ENCODE assay signal across 13 cellular contexts in genomic region chr1:8572106-8572505, GRCh38.
DNase-seq lines count a peak whose midpoint lies in the region; ATAC-seq, FAIRE-seq and TF ChIP-seq lines count a peak whose summit lies in the region.
"Had no signal": no experiment of that assay in that cellular context is flagged by ENCODE, and none has a peak within 500 bp of the region (broad histone marks: within the 10 kb centered on the region; RNA-seq: fewer than 3 reads in every experiment).

No MANE protein-coding gene starts in this region.

- peaks cover 36% of the 10 kb centered on the region for H3K4me1 ChIP-seq in A549
- H3K4me1 ChIP-seq in Loucy (ENCODE audit: insufficient read depth, low read length, poor library complexity, severe bottlenecking): peaks cover 12% of the 10 kb centered on the region
- peaks cover 19% of the 10 kb centered on the region for H3K4me1 ChIP-seq in endocrine pancreas (ENCODE audit: control insufficient read depth, insufficient read depth, low read length)
- H3K4me1 ChIP-seq in muscle layer of duodenum (ENCODE audit: control insufficient read depth in 1 of 2, insufficient read depth in 2 of 2, low read length in 2 of 2): peaks cover 9 to 16% of the 10 kb centered on the region in 2 donors

- H3K9ac ChIP-seq in Loucy (ENCODE audit: low read depth, low read length, poor library complexity, severe bottlenecking) (peak overlapping the region; percentile 16), endocrine pancreas (ENCODE audit: control insufficient read depth, insufficient read depth, low read length) (no peak overlapping the region)

- H3K36me3 ChIP-seq in Loucy (ENCODE audit: insufficient read depth, low read length) (no peaks in the 10 kb centered on the region), endocrine pancreas (ENCODE audit: control insufficient read depth, insufficient read depth, low read length) (no peaks in the 10 kb centered on the region), muscle layer of duodenum (ENCODE audit: control insufficient read depth in 1 of 2, insufficient read depth in 2 of 2, low read length in 2 of 2) (no peaks in the 10 kb centered on the region)

- no peak for TF ChIP-seq RAD21 in A549 (conservative IDR thresholded peaks at IDR 0.05 in 1 of 2, IDR thresholded peaks at IDR 0.05 in 1 of 2)

- no peaks in the 10 kb centered on the region for H3K4me1 Mint-ChIP-seq in stimulated activated naive CD8-positive, alpha-beta T cell treated with anti-CD3 and anti-CD28 coated beads, Interleukin-15, amount 100 ng/mL, for 72 hours

- WGBS in A549 (ENCODE audit: missing lambda C conversion rate): 91% methylated on average over 1 of the region's 1 CpG

- DNase-seq in A549 (ENCODE audit: low read depth in 1 of 2, low spot score in 1 of 2): no peak
- no peak for DNase-seq in NCI-H748 treated with DMSO at 0.1 percent for 48 hours (lab: John Stamatoyannopoulos, UW)
- DNase-seq in stimulated activated naive CD8-positive, alpha-beta T cell treated with anti-CD3 and anti-CD28 coated beads, Interleukin-15, amount 100 ng/mL, for 72 hours: no peak
- DNase-seq: activated effector memory CD4-positive, alpha-beta T cell treated with Interleukin-2 at 50 U/mL for 16 hours; DMS79; NCI-H2107; stimulated activated CD4-positive, alpha-beta T cell treated with anti-CD3 and anti-CD28 coated beads, Interleukin-15, amount 100 ng/mL, for 24 hours; SW 1271 had no signal

- TF ChIP-seq EP300 in A549 (IDR thresholded peaks at IDR 0.05): no peak

- H3K27me3 ChIP-seq in Loucy (ENCODE audit: insufficient read depth, low read length, poor library complexity, severe bottlenecking) (no peaks in the 10 kb centered on the region), endocrine pancreas (ENCODE audit: control insufficient read depth, insufficient read depth, low read length) (no peaks in the 10 kb centered on the region), muscle layer of duodenum (ENCODE audit: low read depth, low read length) (no peaks in the 10 kb centered on the region)

- no peak overlapping the region for H3K27ac Mint-ChIP-seq in stimulated activated naive CD8-positive, alpha-beta T cell treated with anti-CD3 and anti-CD28 coated beads, Interleukin-15, amount 100 ng/mL, for 72 hours

- no peak overlapping the region for H3K27ac ChIP-seq in A549
- H3K27ac ChIP-seq in muscle layer of duodenum (ENCODE audit: low read length): peak overlapping the region; percentile 17

- no peaks in the 10 kb centered on the region for H3K79me2 ChIP-seq in Loucy (ENCODE audit: insufficient read depth, low read length)

- POLR2A ChIA-PET in A549 (lab: Yijun Ruan, JAX): interaction anchor here (0.7 kb wide), 1 partner anchor 9 kb away, joined by 3 read pairs; no protein-coding TSS in a partner anchor

- no peak overlapping the region for H2AFZ ChIP-seq in Loucy (ENCODE audit: low read length)

- no peaks in the 10 kb centered on the region for H4K20me1 ChIP-seq in Loucy (ENCODE audit: insufficient read depth, low read length, poor library complexity, severe bottlenecking)

- CTCF ChIA-PET in A549 (lab: Yijun Ruan, JAX): no interaction called here

- H3K4me2 ChIP-seq in A549: peak overlapping the region; percentile 39; the same call in 1 of the 3 replicates
- peak overlapping the region; percentile 3 for H3K4me2 ChIP-seq in Loucy (ENCODE audit: low read depth, low read length, poor library complexity, severe bottlenecking)

- H3K9me3 ChIP-seq in A549 (no peaks in the 10 kb centered on the region), Loucy (ENCODE audit: insufficient read depth, low read depth, low read length) (no peaks in the 10 kb centered on the region), endocrine pancreas (ENCODE audit: control insufficient read depth, low read length) (no peaks in the 10 kb centered on the region), muscle layer of duodenum (ENCODE audit: control insufficient read depth in 1 of 2, low read length in 2 of 2) (no peaks in the 10 kb centered on the region)

- ATAC-seq in A549 (no peak), HG03196 (IDR thresholded peaks at IDR 0.05; ENCODE audit: unreplicated experiment) (no peak), GM21786 (IDR thresholded peaks at IDR 0.05; ENCODE audit: unreplicated experiment) (no peak)
- no peak for ATAC-seq in stimulated activated naive CD8-positive, alpha-beta T cell treated with anti-CD3 and anti-CD28 coated beads, Interleukin-15, amount 100 ng/mL, for 72 hours

- no peaks in the 10 kb centered on the region for H3K9me3 Mint-ChIP-seq in stimulated activated naive CD8-positive, alpha-beta T cell treated with anti-CD3 and anti-CD28 coated beads, Interleukin-15, amount 100 ng/mL, for 72 hours

- no peak overlapping the region for H3K4me3 Mint-ChIP-seq in stimulated activated naive CD8-positive, alpha-beta T cell treated with anti-CD3 and anti-CD28 coated beads, Interleukin-15, amount 100 ng/mL, for 72 hours

- no peak overlapping the region for H3K4me3 ChIP-seq in A549
- no peak overlapping the region for H3K4me3 ChIP-seq in Loucy (ENCODE audit: low read length, poor library complexity, severe bottlenecking)
- H3K4me3 ChIP-seq in endocrine pancreas (ENCODE audit: control insufficient read depth, insufficient read depth, low read length): peak overlapping the region; percentile 8
- H3K4me3 ChIP-seq in muscle layer of duodenum (ENCODE audit: low read depth in 1 of 2, low read length in 2 of 2): no peak overlapping the region

- H3F3A ChIP-seq in Loucy (ENCODE audit: low read depth): no peaks in the 10 kb centered on the region

- FAIRE-seq in A549 (lab: Jason Lieb, UNC): no peak

- no peaks in the 10 kb centered on the region for H3K9me2 ChIP-seq in Loucy (replicated peaks; ENCODE audit: low read depth, low read length)

- TF ChIP-seq CTCF in A549 (IDR thresholded peaks at IDR 0.05) (no peak), Loucy (conservative IDR thresholded peaks at IDR 0.05; ENCODE audit: low read length) (no peak)

- no peak for TF ChIP-seq POLR2A in A549 (IDR thresholded peaks at IDR 0.05; ENCODE audit: low read length)

- H3K27me3 Mint-ChIP-seq in stimulated activated naive CD8-positive, alpha-beta T cell treated with anti-CD3 and anti-CD28 coated beads, Interleukin-15, amount 100 ng/mL, for 72 hours: no peaks in the 10 kb centered on the region

TF ChIP-seq in A549, 52 proteins besides CTCF, POLR2A, EP300 and RAD21 (continues in another document):
- TF ChIP-seq ZNF302 (CRISPR knock-in tag; IDR thresholded peaks at IDR 0.05) (no peak), CBX8 (IDR thresholded peaks at IDR 0.05) (no peak), FOSL2 (IDR thresholded peaks at IDR 0.05) (no peak), FOSL2 (CRISPR knock-in tag; IDR thresholded peaks at IDR 0.05) (no peak), BCL3 (IDR thresholded peaks at IDR 0.05) (no peak), RNF2 (IDR thresholded peaks at IDR 0.05; ENCODE audit: borderline replicate concordance, low read depth) (no peak), NFE2L2 (conservative IDR thresholded peaks at IDR 0.05; ENCODE audit: low read length) (no peak), CEBPB (IDR thresholded peaks at IDR 0.05) (no peak), HDAC2 (IDR thresholded peaks at IDR 0.05) (no peak), FOXS1 (CRISPR knock-in tag; IDR thresholded peaks at IDR 0.05) (no peak), SREBF2 (IDR thresholded peaks at IDR 0.05) (no peak), CHD4 (IDR thresholded peaks at IDR 0.05; ENCODE audit: borderline replicate concordance) (no peak), ZSCAN20 (CRISPR knock-in tag; IDR thresholded peaks at IDR 0.05) (no peak), MAFK (IDR thresholded peaks at IDR 0.05; ENCODE audit: partially characterized antibody) (no peak), JUNB (IDR thresholded peaks at IDR 0.05) (no peak), REST (IDR thresholded peaks at IDR 0.05) (no peak), ATOH8 (CRISPR knock-in tag; IDR thresholded peaks at IDR 0.05; ENCODE audit: low read depth) (no peak)
